In genomic region chr1:98991127-98992003, GRCh38 we compare ENCODE assay signal across 9 cellular contexts. TPM values are rescaled to one million over a fixed set of nuclear protein-coding genes. Genes with fewer than 3 reads are reported as not detected.
DNase-seq lines count a peak whose midpoint lies in the region; ATAC-seq and TF ChIP-seq lines count a peak whose summit lies in the region.
"Had no signal": no experiment of that assay in that cellular context is flagged by ENCODE, and none has a peak within 500 bp of the region (broad histone marks: within the 10 kb centered on the region; RNA-seq: fewer than 3 reads in every experiment).

No MANE protein-coding gene starts in this region.

- no peak overlapping the region for H4K5ac ChIP-seq in mesendoderm (ENCODE audit: low read length)

- H3K27me3 Mint-ChIP-seq in WTC11 (ENCODE audit: low read depth) = no peaks in the 10 kb centered on the region
- H3K27me3 Mint-ChIP-seq: stimulated activated naive CD8-positive, alpha-beta T cell treated with anti-CD3 and anti-CD28 coated beads, Interleukin-15, Interleukin-2, amounts not matched to agents 100 ng/mL and 50 ng/mL, for 24 hours had no signal

- H3K79me2 ChIP-seq in mesendoderm (ENCODE audit: control insufficient read depth, insufficient read depth, low read length) = no peaks in the 10 kb centered on the region

- no peak overlapping the region for H4K8ac ChIP-seq in mesendoderm (ENCODE audit: low read depth, low read length)

- no peaks in the 10 kb centered on the region for H3K36me3 Mint-ChIP-seq in WTC11

- H2BK120ac ChIP-seq in mesendoderm (ENCODE audit: low read depth, low read length) = no peak overlapping the region

- ATAC-seq in HG03354 (IDR thresholded peaks at IDR 0.05; ENCODE audit: poor library complexity, severe bottlenecking, unreplicated experiment) = peak; percentile 66
- ATAC-seq in WTC11 = peak; percentile 81

- H3K9me3 Mint-ChIP-seq in WTC11 = no peaks in the 10 kb centered on the region
- H3K9me3 Mint-ChIP-seq: stimulated activated naive CD8-positive, alpha-beta T cell treated with anti-CD3 and anti-CD28 coated beads, Interleukin-15, Interleukin-2, amounts not matched to agents 100 ng/mL and 50 ng/mL, for 24 hours had no signal

- H3K4ac ChIP-seq in mesendoderm (ENCODE audit: low read depth, low read length) = no peak overlapping the region

- peak; percentile 66 for TF ChIP-seq CTCF in 22Rv1 (IDR thresholded peaks at IDR 0.05)
- TF ChIP-seq CTCF in GM12872 (IDR thresholded peaks at IDR 0.05; ENCODE audit: insufficient read depth, low read depth, low read length) = peak; percentile 42; the same call in 2 of the 3 replicates
- peak; percentile 41; the same call in 1 of the 2 replicates for TF ChIP-seq CTCF in WTC11 (IDR thresholded peaks at IDR 0.05)

- no peaks in the 10 kb centered on the region for H3K79me1 ChIP-seq in mesendoderm (ENCODE audit: low read length)

- POLR2A ChIA-PET in WTC11 (lab: Charles Lee) = no interaction called here

- H3K4me3 Mint-ChIP-seq in WTC11 = no peak overlapping the region
- H3K4me3 Mint-ChIP-seq: stimulated activated naive CD8-positive, alpha-beta T cell treated with anti-CD3 and anti-CD28 coated beads, Interleukin-15, Interleukin-2, amounts not matched to agents 100 ng/mL and 50 ng/mL, for 24 hours had no signal

- no peaks in the 10 kb centered on the region for H3K27me3 ChIP-seq in mesendoderm (ENCODE audit: insufficient read depth, low read length, poor library complexity)

- H3K4me2 ChIP-seq in mesendoderm (ENCODE audit: low read length) = no peak overlapping the region

- H3K9ac ChIP-seq in mesendoderm (ENCODE audit: low read length) = no peak overlapping the region

- no peak overlapping the region for H2AK5ac ChIP-seq in mesendoderm (ENCODE audit: low read length)

- H3K4me1 Mint-ChIP-seq in WTC11 = peaks cover 17% of the 10 kb centered on the region

- no peak overlapping the region for H3K27ac ChIP-seq in 22Rv1
- no peak overlapping the region for H3K27ac ChIP-seq in mesendoderm (ENCODE audit: low read depth, low read length)

- H3K4me1 ChIP-seq in mesendoderm (ENCODE audit: control insufficient read depth, low read depth, low read length) = no peaks in the 10 kb centered on the region

- DNase-seq in WTC11 (ENCODE audit: low spot score) (no peak), mesendoderm (peak; percentile 78), DMS114 treated with DMSO at 0.1 percent for 48 hours (lab: John Stamatoyannopoulos, UW; ENCODE audit: unreplicated experiment) (no peak), NCI-H146 treated with DMSO at 0.1 percent for 48 hours (lab: John Stamatoyannopoulos, UW; ENCODE audit: unreplicated experiment) (no peak)
- DNase-seq in effector CD4-positive, alpha-beta T cell = no peak

- H3K23ac ChIP-seq in mesendoderm (ENCODE audit: low read length) = no peak overlapping the region

- H3K18ac ChIP-seq in mesendoderm (ENCODE audit: low read length) = no peak overlapping the region

- H3K56ac ChIP-seq in mesendoderm (ENCODE audit: low read length) = no peak overlapping the region

- no peaks in the 10 kb centered on the region for H3K36me3 ChIP-seq in mesendoderm (ENCODE audit: control insufficient read depth, insufficient read depth, low read length)

- no CpG with 5 or more reads among the region's 4 CpGs for WGBS in mesendoderm (ENCODE audit: extremely low coverage, insufficient coverage, low lambda C conversion rate)

- no peak overlapping the region for H2BK15ac ChIP-seq in mesendoderm (replicated peaks; ENCODE audit: low read depth)

- CTCF ChIA-PET in WTC11 (lab: Charles Lee) = interaction anchor here (0.6 to 1.2 kb wide), 8 partner anchors 12 to 297 kb away, joined by 3 to 6 read pairs (median 4); no protein-coding TSS in a partner anchor

- H2BK5ac ChIP-seq in mesendoderm (ENCODE audit: low read length) = no peak overlapping the region

- H3K27ac Mint-ChIP-seq in WTC11 = no peak overlapping the region
- H3K27ac Mint-ChIP-seq: stimulated activated naive CD8-positive, alpha-beta T cell treated with anti-CD3 and anti-CD28 coated beads, Interleukin-15, Interleukin-2, amounts not matched to agents 100 ng/mL and 50 ng/mL, for 24 hours had no signal

- H3K4me3 ChIP-seq in mesendoderm (ENCODE audit: low read length) = no peak overlapping the region

TF ChIP-seq in WTC11, 78 proteins besides CTCF, POLR2A, EP300 and RAD21:
- TF ChIP-seq SOX15 (CRISPR knock-in tag; IDR thresholded peaks at IDR 0.05) = no peak
- TF ChIP-seq, protein P1, sequence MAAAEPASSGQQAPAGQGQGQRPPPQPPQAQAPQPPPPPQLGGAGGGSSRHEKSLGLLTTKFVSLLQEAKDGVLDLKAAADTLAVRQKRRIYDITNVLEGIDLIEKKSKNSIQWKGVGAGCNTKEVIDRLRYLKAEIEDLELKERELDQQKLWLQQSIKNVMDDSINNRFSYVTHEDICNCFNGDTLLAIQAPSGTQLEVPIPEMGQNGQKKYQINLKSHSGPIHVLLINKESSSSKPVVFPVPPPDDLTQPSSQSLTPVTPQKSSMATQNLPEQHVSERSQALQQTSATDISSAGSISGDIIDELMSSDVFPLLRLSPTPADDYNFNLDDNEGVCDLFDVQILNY (CRISPR knock-in tag; IDR thresholded peaks at IDR 0.05) = no peak
- TF ChIP-seq, protein P2, sequence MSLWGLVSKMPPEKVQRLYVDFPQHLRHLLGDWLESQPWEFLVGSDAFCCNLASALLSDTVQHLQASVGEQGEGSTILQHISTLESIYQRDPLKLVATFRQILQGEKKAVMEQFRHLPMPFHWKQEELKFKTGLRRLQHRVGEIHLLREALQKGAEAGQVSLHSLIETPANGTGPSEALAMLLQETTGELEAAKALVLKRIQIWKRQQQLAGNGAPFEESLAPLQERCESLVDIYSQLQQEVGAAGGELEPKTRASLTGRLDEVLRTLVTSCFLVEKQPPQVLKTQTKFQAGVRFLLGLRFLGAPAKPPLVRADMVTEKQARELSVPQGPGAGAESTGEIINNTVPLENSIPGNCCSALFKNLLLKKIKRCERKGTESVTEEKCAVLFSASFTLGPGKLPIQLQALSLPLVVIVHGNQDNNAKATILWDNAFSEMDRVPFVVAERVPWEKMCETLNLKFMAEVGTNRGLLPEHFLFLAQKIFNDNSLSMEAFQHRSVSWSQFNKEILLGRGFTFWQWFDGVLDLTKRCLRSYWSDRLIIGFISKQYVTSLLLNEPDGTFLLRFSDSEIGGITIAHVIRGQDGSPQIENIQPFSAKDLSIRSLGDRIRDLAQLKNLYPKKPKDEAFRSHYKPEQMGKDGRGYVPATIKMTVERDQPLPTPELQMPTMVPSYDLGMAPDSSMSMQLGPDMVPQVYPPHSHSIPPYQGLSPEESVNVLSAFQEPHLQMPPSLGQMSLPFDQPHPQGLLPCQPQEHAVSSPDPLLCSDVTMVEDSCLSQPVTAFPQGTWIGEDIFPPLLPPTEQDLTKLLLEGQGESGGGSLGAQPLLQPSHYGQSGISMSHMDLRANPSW (CRISPR knock-in tag; conservative IDR thresholded peaks at IDR 0.05; ENCODE audit: low read depth) = no peak
- no peak for TF ChIP-seq JUN (CRISPR knock-in tag; IDR thresholded peaks at IDR 0.05)
- no peak for TF ChIP-seq IRF2 (CRISPR knock-in tag; IDR thresholded peaks at IDR 0.05; ENCODE audit: borderline replicate concordance, low read depth)
- no peak for TF ChIP-seq ZNF416 (CRISPR knock-in tag; IDR thresholded peaks at IDR 0.05)
- no peak for TF ChIP-seq ESRRA (CRISPR knock-in tag; IDR thresholded peaks at IDR 0.05; ENCODE audit: borderline replicate concordance)
- no peak for TF ChIP-seq ZBTB43 (CRISPR knock-in tag; IDR thresholded peaks at IDR 0.05)
- TF ChIP-seq AR (CRISPR knock-in tag; IDR thresholded peaks at IDR 0.05) = no peak
- TF ChIP-seq TEAD1 (CRISPR knock-in tag; IDR thresholded peaks at IDR 0.05) = no peak
- TF ChIP-seq NFE2L1 (CRISPR knock-in tag; IDR thresholded peaks at IDR 0.05) = no peak
- no peak for TF ChIP-seq ZNF423 (CRISPR knock-in tag; IDR thresholded peaks at IDR 0.05)
TF ChIP-seq in WTC11: peak in this region for 0.

RNA-seq across cellular contexts. Expression of gene PLPPR5, which starts 13.3 kb away (rescaled TPM):
- total RNA-seq in WTC11 (2021) = 1.6 to 2.2 TPM (median 2.0 TPM) in 3 replicates
- 2.2 TPM for polyA plus RNA-seq in mesendoderm (2013, experiment 1 of 2)
- polyA plus RNA-seq in mesendoderm (2013, experiment 2 of 2) = 2.5 TPM
